1 cellular context compared by ENCODE assay signal in the genomic region with DNA sequence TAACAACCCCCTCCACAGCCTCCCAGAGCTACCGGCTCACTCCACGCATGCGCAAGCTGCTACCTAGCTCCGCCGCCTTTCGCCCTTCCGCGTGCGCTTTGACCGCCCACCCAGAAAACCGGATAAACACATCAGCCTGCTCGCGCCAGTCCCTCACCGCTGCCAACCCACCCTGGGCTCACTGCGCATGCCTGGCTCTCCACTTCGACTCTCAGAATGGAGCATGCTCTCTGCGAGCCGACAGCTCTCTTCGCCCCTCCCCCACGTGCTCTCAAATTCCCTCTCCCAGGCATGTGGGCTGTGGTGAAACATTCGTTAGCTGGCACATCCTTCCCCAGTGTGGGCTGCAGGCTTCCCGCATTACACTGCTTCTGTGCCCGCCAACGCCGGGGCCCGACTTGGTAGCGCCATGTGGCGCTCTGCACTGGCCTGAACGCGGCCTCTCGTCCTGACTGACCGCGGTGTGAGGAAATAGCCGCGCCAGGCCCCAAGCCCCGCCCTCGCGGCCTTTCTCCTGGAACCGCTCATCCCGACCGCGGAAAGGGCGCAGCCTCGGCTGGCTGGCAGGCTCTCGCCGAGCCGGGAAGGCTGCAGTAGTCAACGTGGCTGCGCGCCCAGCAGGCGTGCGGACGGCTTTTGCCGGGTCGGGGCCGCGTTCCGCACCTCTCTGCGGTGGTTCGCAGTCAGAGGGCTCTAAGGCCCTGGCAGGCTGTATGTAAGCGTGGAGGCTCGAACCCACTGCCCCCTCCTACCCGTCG.
A peak's percentile ranks its signal among the peaks of the same experiment; 100 is the strongest.
TF ChIP-seq lines count a peak whose summit lies in the region.

No MANE protein-coding gene starts in this region.

TF ChIP-seq in HEK293, 187 proteins besides CTCF, POLR2A, EP300 and RAD21 (continued from another document):
- TF ChIP-seq WT1 (tag by site-specific recombination; IDR thresholded peaks at IDR 0.05) = peak; percentile 56; the same call in 1 of the 2 replicates
- TF ChIP-seq ZFP69B (tag by site-specific recombination; IDR thresholded peaks at IDR 0.05) = peak; percentile 87
- peak; percentile 72; the same call in 1 of the 2 replicates for TF ChIP-seq ZNF660 (tag by site-specific recombination; IDR thresholded peaks at IDR 0.05)
- no peak for TF ChIP-seq ZNF140 (tag by site-specific recombination; IDR thresholded peaks at IDR 0.05)
- TF ChIP-seq, protein P1, sequence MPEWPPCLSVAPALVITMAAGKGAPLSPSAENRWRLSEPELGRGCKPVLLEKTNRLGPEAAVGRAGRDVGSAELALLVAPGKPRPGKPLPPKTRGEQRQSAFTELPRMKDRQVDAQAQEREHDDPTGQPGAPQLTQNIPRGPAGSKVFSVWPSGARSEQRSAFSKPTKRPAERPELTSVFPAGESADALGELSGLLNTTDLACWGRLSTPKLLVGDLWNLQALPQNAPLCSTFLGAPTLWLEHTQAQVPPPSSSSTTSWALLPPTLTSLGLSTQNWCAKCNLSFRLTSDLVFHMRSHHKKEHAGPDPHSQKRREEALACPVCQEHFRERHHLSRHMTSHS (tag by site-specific recombination; IDR thresholded peaks at IDR 0.05) = 0 out of 2 replicates have a peak, but pooled peaks have one; percentile 5
- peak; percentile 16; the same call in 1 of the 2 replicates for TF ChIP-seq ZNF837 (tag by site-specific recombination; IDR thresholded peaks at IDR 0.05)
- no peak; the same call in 1 of the 2 replicates for TF ChIP-seq FEZF1 (tag by site-specific recombination; IDR thresholded peaks at IDR 0.05)
- TF ChIP-seq, protein P2, sequence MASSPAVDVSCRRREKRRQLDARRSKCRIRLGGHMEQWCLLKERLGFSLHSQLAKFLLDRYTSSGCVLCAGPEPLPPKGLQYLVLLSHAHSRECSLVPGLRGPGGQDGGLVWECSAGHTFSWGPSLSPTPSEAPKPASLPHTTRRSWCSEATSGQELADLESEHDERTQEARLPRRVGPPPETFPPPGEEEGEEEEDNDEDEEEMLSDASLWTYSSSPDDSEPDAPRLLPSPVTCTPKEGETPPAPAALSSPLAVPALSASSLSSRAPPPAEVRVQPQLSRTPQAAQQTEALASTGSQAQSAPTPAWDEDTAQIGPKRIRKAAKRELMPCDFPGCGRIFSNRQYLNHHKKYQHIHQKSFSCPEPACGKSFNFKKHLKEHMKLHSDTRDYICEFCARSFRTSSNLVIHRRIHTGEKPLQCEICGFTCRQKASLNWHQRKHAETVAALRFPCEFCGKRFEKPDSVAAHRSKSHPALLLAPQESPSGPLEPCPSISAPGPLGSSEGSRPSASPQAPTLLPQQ (tag by site-specific recombination; IDR thresholded peaks at IDR 0.05) = peak; percentile 90; the same call in 1 of the 2 replicates
- TF ChIP-seq ZFP37 (tag by site-specific recombination; IDR thresholded peaks at IDR 0.05) = peak; percentile 90; the same call in 1 of the 2 replicates
- peak; percentile 92 for TF ChIP-seq ZFHX2 (tag by site-specific recombination; conservative IDR thresholded peaks at IDR 0.05)
- TF ChIP-seq KLF16 (tag by site-specific recombination; IDR thresholded peaks at IDR 0.05) = peak; percentile 85; the same call in 1 of the 2 replicates
- no peak for TF ChIP-seq ZNF707 (tag by site-specific recombination; IDR thresholded peaks at IDR 0.05)
- TF ChIP-seq OSR2 (tag by site-specific recombination; IDR thresholded peaks at IDR 0.05) = peak; percentile 63; the same call in 1 of the 2 replicates
- TF ChIP-seq, protein P3, sequence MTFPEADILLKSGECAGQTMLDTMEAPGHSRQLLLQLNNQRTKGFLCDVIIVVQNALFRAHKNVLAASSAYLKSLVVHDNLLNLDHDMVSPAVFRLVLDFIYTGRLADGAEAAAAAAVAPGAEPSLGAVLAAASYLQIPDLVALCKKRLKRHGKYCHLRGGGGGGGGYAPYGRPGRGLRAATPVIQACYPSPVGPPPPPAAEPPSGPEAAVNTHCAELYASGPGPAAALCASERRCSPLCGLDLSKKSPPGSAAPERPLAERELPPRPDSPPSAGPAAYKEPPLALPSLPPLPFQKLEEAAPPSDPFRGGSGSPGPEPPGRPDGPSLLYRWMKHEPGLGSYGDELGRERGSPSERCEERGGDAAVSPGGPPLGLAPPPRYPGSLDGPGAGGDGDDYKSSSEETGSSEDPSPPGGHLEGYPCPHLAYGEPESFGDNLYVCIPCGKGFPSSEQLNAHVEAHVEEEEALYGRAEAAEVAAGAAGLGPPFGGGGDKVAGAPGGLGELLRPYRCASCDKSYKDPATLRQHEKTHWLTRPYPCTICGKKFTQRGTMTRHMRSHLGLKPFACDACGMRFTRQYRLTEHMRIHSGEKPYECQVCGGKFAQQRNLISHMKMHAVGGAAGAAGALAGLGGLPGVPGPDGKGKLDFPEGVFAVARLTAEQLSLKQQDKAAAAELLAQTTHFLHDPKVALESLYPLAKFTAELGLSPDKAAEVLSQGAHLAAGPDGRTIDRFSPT (tag by site-specific recombination; IDR thresholded peaks at IDR 0.05) = peak; percentile 93
- TF ChIP-seq ZSCAN30 (tag by site-specific recombination; IDR thresholded peaks at IDR 0.05) = peak; percentile 97
- peak; percentile 15; the same call in 1 of the 2 replicates for TF ChIP-seq BCL11B (tag by site-specific recombination; IDR thresholded peaks at IDR 0.05; ENCODE audit: low read depth)
- TF ChIP-seq REPIN1 (tag by site-specific recombination; IDR thresholded peaks at IDR 0.05; ENCODE audit: low read depth) = no peak
- TF ChIP-seq ZNF555 (tag by site-specific recombination; conservative IDR thresholded peaks at IDR 0.05) = no peak
- TF ChIP-seq ZNF23 (tag by site-specific recombination; IDR thresholded peaks at IDR 0.05; ENCODE audit: borderline replicate concordance) = peak; percentile 35; the same call in 1 of the 2 replicates
- TF ChIP-seq ZXDB (tag by site-specific recombination; IDR thresholded peaks at IDR 0.05) = peak; percentile 85
- TF ChIP-seq, protein P4, sequence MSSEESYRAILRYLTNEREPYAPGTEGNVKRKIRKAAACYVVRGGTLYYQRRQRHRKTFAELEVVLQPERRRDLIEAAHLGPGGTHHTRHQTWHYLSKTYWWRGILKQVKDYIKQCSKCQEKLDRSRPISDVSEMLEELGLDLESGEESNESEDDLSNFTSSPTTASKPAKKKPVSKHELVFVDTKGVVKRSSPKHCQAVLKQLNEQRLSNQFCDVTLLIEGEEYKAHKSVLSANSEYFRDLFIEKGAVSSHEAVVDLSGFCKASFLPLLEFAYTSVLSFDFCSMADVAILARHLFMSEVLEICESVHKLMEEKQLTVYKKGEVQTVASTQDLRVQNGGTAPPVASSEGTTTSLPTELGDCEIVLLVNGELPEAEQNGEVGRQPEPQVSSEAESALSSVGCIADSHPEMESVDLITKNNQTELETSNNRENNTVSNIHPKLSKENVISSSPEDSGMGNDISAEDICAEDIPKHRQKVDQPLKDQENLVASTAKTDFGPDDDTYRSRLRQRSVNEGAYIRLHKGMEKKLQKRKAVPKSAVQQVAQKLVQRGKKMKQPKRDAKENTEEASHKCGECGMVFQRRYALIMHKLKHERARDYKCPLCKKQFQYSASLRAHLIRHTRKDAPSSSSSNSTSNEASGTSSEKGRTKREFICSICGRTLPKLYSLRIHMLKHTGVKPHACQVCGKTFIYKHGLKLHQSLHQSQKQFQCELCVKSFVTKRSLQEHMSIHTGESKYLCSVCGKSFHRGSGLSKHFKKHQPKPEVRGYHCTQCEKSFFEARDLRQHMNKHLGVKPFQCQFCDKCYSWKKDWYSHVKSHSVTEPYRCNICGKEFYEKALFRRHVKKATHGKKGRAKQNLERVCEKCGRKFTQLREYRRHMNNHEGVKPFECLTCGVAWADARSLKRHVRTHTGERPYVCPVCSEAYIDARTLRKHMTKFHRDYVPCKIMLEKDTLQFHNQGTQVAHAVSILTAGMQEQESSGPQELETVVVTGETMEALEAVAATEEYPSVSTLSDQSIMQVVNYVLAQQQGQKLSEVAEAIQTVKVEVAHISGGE (tag by site-specific recombination; conservative IDR thresholded peaks at IDR 0.05; ENCODE audit: low read depth) = peak; percentile 31
- TF ChIP-seq ZNF529 (tag by site-specific recombination; IDR thresholded peaks at IDR 0.05; ENCODE audit: insufficient replicate concordance) = no peak
